ENCODE assay signal across 8 cellular contexts in genomic region chr19:19223060-19223459, GRCh38. TPM values are rescaled to one million over a fixed set of nuclear protein-coding genes. Genes with fewer than 3 reads are reported as not detected.
"Had no signal": no experiment of that assay in that cellular context is flagged by ENCODE, and none has a peak within 500 bp of the region (broad histone marks: within the 10 kb centered on the region; RNA-seq: fewer than 3 reads in every experiment).

No MANE protein-coding gene starts in this region.

- H3K4me2 ChIP-seq: GM23338 had no signal

- H3K4me3 ChIP-seq: GM23338 had no signal

- ATAC-seq: GM23338, HepG2 had no signal

- H2AFZ ChIP-seq: GM23338 had no signal

- DNase-seq: H9, HCEC 1CT, KBM-7 had no signal

- H3K27ac ChIP-seq: HL-60 had no signal

- H3K4me3 Mint-ChIP-seq: GM23338 had no signal

- H3K27ac Mint-ChIP-seq: GM23338, H9, IgD-negative memory B cell had no signal

- H3K9me3 Mint-ChIP-seq: IgD-negative memory B cell had no signal

RNA-seq across cellular contexts. Expression of gene NCAN, which starts 11.3 kb away (rescaled TPM):
- total RNA-seq: HepG2, HT1080 had no signal
- polyA plus RNA-seq: HepG2, IgD-negative memory B cell had no signal

RNA-seq across cellular contexts. Expression of gene TM6SF2, which starts 50.0 kb away (rescaled TPM):
- polyA plus RNA-seq: IgD-negative memory B cell had no signal
